16 cellular contexts compared by ENCODE assay signal in the genomic region with DNA sequence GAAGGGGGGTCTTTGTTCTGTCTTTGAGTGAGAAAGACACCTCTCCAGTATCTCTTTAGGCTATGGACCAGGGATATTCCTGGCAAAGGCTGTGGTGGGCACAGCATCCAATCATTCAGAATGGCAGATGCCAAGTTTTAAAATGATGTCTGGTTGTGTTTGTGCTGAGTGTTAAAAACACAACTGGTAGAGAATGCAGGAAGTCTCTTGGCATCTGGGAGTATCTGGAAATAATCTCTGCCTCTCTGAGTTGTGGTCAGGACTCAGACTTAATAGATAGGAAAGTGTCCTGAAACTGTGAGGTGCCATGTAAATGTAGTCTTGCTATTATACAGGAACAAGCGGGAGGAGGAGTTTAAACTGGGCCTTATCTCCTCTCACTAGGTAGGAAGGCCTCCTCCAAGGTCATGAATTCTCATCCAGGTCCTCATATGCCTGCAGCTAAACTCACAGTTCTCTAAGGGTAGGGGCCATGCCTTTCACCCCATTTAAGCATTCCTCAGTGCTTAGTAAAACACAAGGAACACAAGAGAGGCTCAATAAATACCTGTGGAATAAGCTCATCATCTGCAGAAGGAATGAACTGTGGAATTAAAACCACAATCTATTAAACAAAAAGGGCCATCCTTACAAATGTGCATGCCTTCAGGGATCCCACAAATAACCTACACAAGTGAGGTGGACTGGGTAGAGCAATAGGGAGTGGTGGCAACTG.
DNase-seq lines count a peak whose midpoint lies in the region; ATAC-seq, FAIRE-seq and TF ChIP-seq lines count a peak whose summit lies in the region.
"Had no signal": no experiment of that assay in that cellular context is flagged by ENCODE, and none has a peak within 500 bp of the region (broad histone marks: within the 10 kb centered on the region; RNA-seq: fewer than 3 reads in every experiment).

No MANE protein-coding gene starts in this region.

- TF ChIP-seq RAD21 in HCT116 (IDR thresholded peaks at IDR 0.05; ENCODE audit: low read depth), result no peak

- DNase-seq in HCT116 (ENCODE audit: low read depth, low spot score), result peak; percentile 74
- peak; percentile 85 for DNase-seq in SW480 (ENCODE audit: low spot score)
- peak; percentile 83 to 91 for DNase-seq in foreskin fibroblast
- DNase-seq in urothelium cell line (ENCODE audit: low spot score), result peak; percentile 79
- DNase-seq in cerebellar nuclear complex (lab: John Stamatoyannopoulos, UW), result no peak
- DNase-seq in superior temporal gyrus (ENCODE audit: extremely low spot score), result no peak
- no peak for DNase-seq in midbrain (lab: John Stamatoyannopoulos, UW)
- DNase-seq: activated CD4-positive, alpha-beta T cell treated with anti-CD3 and anti-CD28 coated beads, Interleukin-2, amount 10 ng/mL, durations not matched to agents 7 days and 5 days; activated naive CD4-positive, alpha-beta T cell; DND-41; hypothalamus; NCI-H1436; NCI-H748 treated with DMSO at 0.1 percent for 48 hours; retina; substantia nigra had no signal

- CTCF ChIA-PET in HCT116 (lab: Charles Lee), result no interaction called here

- BruUV-seq in HCT116 (replicated peaks; lab: Mats Ljungman, UMichigan), result no TSS peak

- H3K36me3 ChIP-seq in HCT116 (ENCODE audit: control insufficient read depth in 1 of 2, insufficient read depth in 2 of 2, low read length in 2 of 2), result no peaks in the 10 kb centered on the region

- ATAC-seq in HCT116 (peak; percentile 86), GM19351 (IDR thresholded peaks at IDR 0.05; ENCODE audit: unreplicated experiment) (no peak)

- no peaks in the 10 kb centered on the region for H3K9me3 ChIP-seq in HCT116 (ENCODE audit: control insufficient read depth in 1 of 2, insufficient read depth in 1 of 2, low read depth in 1 of 2, low read length in 2 of 2)

- peaks cover 42 to 74% of the 10 kb centered on the region in 2 experiments for H3K4me1 ChIP-seq in HCT116 (ENCODE audit: control insufficient read depth in 1 of 2, insufficient read depth in 2 of 2, low read length in 2 of 2)

- H3K4me3 ChIP-seq in HCT116 (replicated peaks in 1 of 2; ENCODE audit: low read depth in 1 of 2, low read length in 2 of 2) (peak overlapping the region in 1 of 2 experiments; percentile 24; a peak in 2 of 4 replicates), foreskin fibroblast (ENCODE audit: low read depth in 1 of 2, low read length in 2 of 2) (no peak overlapping the region)

- H3K27ac ChIP-seq in HCT116 (ENCODE audit: low read depth, low read length), result peak overlapping the region; percentile 82

- POLR2A ChIA-PET in HCT116 (lab: Charles Lee), result no interaction called here

- no peak overlapping the region for H2AFZ ChIP-seq in HCT116 (ENCODE audit: low read depth, low read length, poor library complexity, severe bottlenecking)

- no peaks in the 10 kb centered on the region for H3K9me2 ChIP-seq in HCT116 (ENCODE audit: insufficient read depth)

- peak; percentile 48 for FAIRE-seq in urothelium cell line (lab: Jason Lieb, UNC)

- peak overlapping the region; percentile 42 for H3K9ac ChIP-seq in HCT116 (ENCODE audit: low read length)

- intact Hi-C loops in HCT116 (cut with micrococcal nuclease), result no loop called here

- no peaks in the 10 kb centered on the region for H4K20me1 ChIP-seq in HCT116 (ENCODE audit: insufficient read depth)

- no peaks in the 10 kb centered on the region for H3K27me3 ChIP-seq in HCT116 (ENCODE audit: insufficient read depth, low read length)

- TF ChIP-seq POLR2A in HCT116 (IDR thresholded peaks at IDR 0.05; ENCODE audit: borderline replicate concordance, extremely low read depth, insufficient read depth, insufficient read length), result no peak

- TF ChIP-seq CTCF in HCT116 (IDR thresholded peaks at IDR 0.05 in 2 of 3, conservative IDR thresholded peaks at IDR 0.05 in 1 of 3; ENCODE audit: borderline replicate concordance in 1 of 3, insufficient read depth in 1 of 3, low read depth in 2 of 3, low read length in 2 of 3) (no peak), foreskin fibroblast (IDR thresholded peaks at IDR 0.05; ENCODE audit: low read depth, low read length) (no peak)

- RAD21 ChIA-PET in HCT116 (lab: Charles Lee; ENCODE audit: low non-redundant PET in 1 of 2, low total read pairs in 2 of 2, uncharacterized antibody in 2 of 2, unreplicated experiment in 2 of 2), result no interaction called here

- H3K4me2 ChIP-seq in HCT116 (ENCODE audit: low read length), result peak overlapping the region; percentile 67

- no peaks in the 10 kb centered on the region for H3K79me2 ChIP-seq in HCT116 (ENCODE audit: insufficient read depth, low read length)

TF ChIP-seq in HCT116, 20 proteins besides CTCF, POLR2A, EP300 and RAD21:
- TF ChIP-seq, protein P1, sequence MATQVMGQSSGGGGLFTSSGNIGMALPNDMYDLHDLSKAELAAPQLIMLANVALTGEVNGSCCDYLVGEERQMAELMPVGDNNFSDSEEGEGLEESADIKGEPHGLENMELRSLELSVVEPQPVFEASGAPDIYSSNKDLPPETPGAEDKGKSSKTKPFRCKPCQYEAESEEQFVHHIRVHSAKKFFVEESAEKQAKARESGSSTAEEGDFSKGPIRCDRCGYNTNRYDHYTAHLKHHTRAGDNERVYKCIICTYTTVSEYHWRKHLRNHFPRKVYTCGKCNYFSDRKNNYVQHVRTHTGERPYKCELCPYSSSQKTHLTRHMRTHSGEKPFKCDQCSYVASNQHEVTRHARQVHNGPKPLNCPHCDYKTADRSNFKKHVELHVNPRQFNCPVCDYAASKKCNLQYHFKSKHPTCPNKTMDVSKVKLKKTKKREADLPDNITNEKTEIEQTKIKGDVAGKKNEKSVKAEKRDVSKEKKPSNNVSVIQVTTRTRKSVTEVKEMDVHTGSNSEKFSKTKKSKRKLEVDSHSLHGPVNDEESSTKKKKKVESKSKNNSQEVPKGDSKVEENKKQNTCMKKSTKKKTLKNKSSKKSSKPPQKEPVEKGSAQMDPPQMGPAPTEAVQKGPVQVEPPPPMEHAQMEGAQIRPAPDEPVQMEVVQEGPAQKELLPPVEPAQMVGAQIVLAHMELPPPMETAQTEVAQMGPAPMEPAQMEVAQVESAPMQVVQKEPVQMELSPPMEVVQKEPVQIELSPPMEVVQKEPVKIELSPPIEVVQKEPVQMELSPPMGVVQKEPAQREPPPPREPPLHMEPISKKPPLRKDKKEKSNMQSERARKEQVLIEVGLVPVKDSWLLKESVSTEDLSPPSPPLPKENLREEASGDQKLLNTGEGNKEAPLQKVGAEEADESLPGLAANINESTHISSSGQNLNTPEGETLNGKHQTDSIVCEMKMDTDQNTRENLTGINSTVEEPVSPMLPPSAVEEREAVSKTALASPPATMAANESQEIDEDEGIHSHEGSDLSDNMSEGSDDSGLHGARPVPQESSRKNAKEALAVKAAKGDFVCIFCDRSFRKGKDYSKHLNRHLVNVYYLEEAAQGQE (IDR thresholded peaks at IDR 0.05; ENCODE audit: low read depth), result no peak
- TF ChIP-seq SIN3A (IDR thresholded peaks at IDR 0.05; ENCODE audit: low read depth), result peak; percentile 58
- peak; percentile 88 for TF ChIP-seq FOSL1 (IDR thresholded peaks at IDR 0.05; ENCODE audit: low read depth)
- TF ChIP-seq, protein P2, sequence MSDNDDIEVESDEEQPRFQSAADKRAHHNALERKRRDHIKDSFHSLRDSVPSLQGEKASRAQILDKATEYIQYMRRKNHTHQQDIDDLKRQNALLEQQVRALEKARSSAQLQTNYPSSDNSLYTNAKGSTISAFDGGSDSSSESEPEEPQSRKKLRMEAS (IDR thresholded peaks at IDR 0.05), result peak; percentile 53; the same call in 1 of the 2 replicates
- TF ChIP-seq CEBPB (IDR thresholded peaks at IDR 0.05; ENCODE audit: low read depth), result peak; percentile 61; the same call in 1 of the 2 replicates
- TF ChIP-seq, protein P3, sequence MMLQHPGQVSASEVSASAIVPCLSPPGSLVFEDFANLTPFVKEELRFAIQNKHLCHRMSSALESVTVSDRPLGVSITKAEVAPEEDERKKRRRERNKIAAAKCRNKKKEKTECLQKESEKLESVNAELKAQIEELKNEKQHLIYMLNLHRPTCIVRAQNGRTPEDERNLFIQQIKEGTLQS (IDR thresholded peaks at IDR 0.05), result no peak
- 0 out of 2 replicates have a peak, but pooled peaks have one; percentile 35 for TF ChIP-seq POLR2AphosphoS5 (IDR thresholded peaks at IDR 0.05; ENCODE audit: low read depth, low read length)
- TF ChIP-seq TCF7L2 (IDR thresholded peaks at IDR 0.05; ENCODE audit: borderline replicate concordance, extremely low read depth, insufficient read depth, insufficient read length), result no peak
- no peak for TF ChIP-seq ELF1 (IDR thresholded peaks at IDR 0.05; ENCODE audit: borderline replicate concordance, low read depth)
- TF ChIP-seq, protein P4, sequence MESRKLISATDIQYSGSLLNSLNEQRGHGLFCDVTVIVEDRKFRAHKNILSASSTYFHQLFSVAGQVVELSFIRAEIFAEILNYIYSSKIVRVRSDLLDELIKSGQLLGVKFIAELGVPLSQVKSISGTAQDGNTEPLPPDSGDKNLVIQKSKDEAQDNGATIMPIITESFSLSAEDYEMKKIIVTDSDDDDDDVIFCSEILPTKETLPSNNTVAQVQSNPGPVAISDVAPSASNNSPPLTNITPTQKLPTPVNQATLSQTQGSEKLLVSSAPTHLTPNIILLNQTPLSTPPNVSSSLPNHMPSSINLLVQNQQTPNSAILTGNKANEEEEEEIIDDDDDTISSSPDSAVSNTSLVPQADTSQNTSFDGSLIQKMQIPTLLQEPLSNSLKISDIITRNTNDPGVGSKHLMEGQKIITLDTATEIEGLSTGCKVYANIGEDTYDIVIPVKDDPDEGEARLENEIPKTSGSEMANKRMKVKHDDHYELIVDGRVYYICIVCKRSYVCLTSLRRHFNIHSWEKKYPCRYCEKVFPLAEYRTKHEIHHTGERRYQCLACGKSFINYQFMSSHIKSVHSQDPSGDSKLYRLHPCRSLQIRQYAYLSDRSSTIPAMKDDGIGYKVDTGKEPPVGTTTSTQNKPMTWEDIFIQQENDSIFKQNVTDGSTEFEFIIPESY (IDR thresholded peaks at IDR 0.05; ENCODE audit: extremely low read depth, insufficient replicate concordance, low read length), result peak; percentile 36
- peak; percentile 89 for TF ChIP-seq SP1 (IDR thresholded peaks at IDR 0.05; ENCODE audit: low read depth)
- no peak for TF ChIP-seq ZNF274 (IDR thresholded peaks at IDR 0.05; ENCODE audit: low read depth, low read length)
- 0 out of 2 replicates have a peak, but pooled peaks have one; percentile 14 for TF ChIP-seq EGR1 (IDR thresholded peaks at IDR 0.05; ENCODE audit: low read depth)
- peak; percentile 70 for TF ChIP-seq CBX3 (IDR thresholded peaks at IDR 0.05; ENCODE audit: low read depth)
- no peak for TF ChIP-seq EZH2phosphoT487 (IDR thresholded peaks at IDR 0.05; ENCODE audit: borderline replicate concordance)
- TF ChIP-seq SRF (IDR thresholded peaks at IDR 0.05; ENCODE audit: low read depth), result no peak
- TF ChIP-seq JUND (IDR thresholded peaks at IDR 0.05), result peak; percentile 90
- no peak for TF ChIP-seq YY1 (IDR thresholded peaks at IDR 0.05; ENCODE audit: extremely low read depth, insufficient replicate concordance, low read depth, low read length)
TF ChIP-seq in HCT116: peak in this region for 10.

Comparison
In these comparisons a context has a peak if more than half of its experiments do, and no peak if none do; other contexts are left out.
1. DNase-seq: peak in HCT116 (single experiment), SW480 (single experiment), foreskin fibroblast (2 of 2) and urothelium cell line (single experiment); none in cerebellar nuclear complex (0 of 2), superior temporal gyrus (single experiment) and midbrain (single experiment).